ENCODE assay signal across 8 cellular contexts in the genomic region with DNA sequence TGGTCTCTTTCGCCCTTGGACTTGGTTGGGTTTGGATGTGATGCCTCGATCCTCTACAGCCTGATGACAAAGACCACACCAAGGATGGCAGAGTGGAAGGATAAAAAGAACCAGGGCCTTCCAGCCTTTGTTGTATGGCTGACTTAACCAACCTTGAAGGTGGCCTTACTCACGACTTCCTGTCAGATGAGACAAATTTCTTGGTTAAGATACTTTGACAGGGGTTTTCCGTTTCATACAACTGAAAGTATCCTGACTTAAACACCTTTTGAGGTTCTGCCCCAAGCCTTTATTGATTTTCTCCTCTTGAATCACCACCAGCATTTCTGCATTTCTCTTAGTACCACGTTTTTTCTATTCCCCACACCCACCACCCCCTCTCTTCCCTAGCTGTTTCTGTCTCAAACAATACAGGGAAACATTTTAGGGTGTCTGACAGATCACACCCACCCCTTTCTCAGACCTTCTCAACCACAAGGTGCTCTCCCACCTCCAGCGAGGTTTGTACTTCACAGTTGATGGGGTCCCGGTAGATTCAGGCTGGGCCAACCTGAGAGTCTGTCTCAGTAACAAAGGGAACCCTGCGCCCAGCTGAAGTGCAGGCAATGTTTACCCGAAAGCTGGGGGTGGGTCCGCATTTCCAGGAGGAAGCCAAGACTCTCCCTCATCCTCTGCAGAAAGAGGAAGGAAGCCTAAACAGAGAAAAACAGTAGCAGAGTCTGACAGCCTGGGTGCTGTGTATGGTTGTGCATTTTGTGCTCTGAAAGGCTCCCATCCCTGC. TPM values are rescaled to one million over a fixed set of nuclear protein-coding genes. Genes with fewer than 3 reads are reported as not detected.
DNase-seq lines count a peak whose midpoint lies in the region; ATAC-seq and TF ChIP-seq lines count a peak whose summit lies in the region.

No MANE protein-coding gene starts in this region.

- no peak for TF ChIP-seq CTCF in natural killer cell (IDR thresholded peaks at IDR 0.05)

- H3K27ac Mint-ChIP-seq in IgD-negative memory B cell (peak overlapping the region; percentile 93 to 100 (median 99)), natural killer cell (peak overlapping the region; percentile 92 to 95)

- peak overlapping the region; percentile 78 to 91 (median 84) for H3K4me3 Mint-ChIP-seq in IgD-negative memory B cell
- peak overlapping the region; percentile 61 for H3K4me3 Mint-ChIP-seq in natural killer cell

- intact Hi-C loops in natural killer cell (cut with micrococcal nuclease) = loop anchor here (2.0 to 5.0 kb wide), 3 partner anchors 43 to 899 kb away; a partner anchor contains a TSS

- H3K4me1 Mint-ChIP-seq in IgD-negative memory B cell = peaks cover 17 to 47% (median 31%) of the 10 kb centered on the region in 3 donors
- peaks cover 35 to 43% of the 10 kb centered on the region in 2 donors for H3K4me1 Mint-ChIP-seq in natural killer cell

- H3K27me3 Mint-ChIP-seq in IgD-negative memory B cell (no peaks in the 10 kb centered on the region), natural killer cell (ENCODE audit: low read depth in 2 of 2) (peaks cover 0 to 2% of the 10 kb centered on the region in 2 donors)

- H3K9me3 Mint-ChIP-seq in IgD-negative memory B cell = peaks cover 0 to 2% (median 0%) of the 10 kb centered on the region in 3 donors
- H3K9me3 Mint-ChIP-seq in natural killer cell = no peaks in the 10 kb centered on the region

- H3K36me3 Mint-ChIP-seq in IgD-negative memory B cell (peaks cover 2% of the 10 kb centered on the region), natural killer cell (no peaks in the 10 kb centered on the region)

- DNase-seq in CMK (ENCODE audit: low read depth) = peak; percentile 46
- peak; percentile 76 for DNase-seq in activated CD8-positive, alpha-beta memory T cell treated with anti-CD3 and anti-CD28 coated beads, Interleukin-2, amount 50 U/mL, for 48 hours
- DNase-seq in natural killer cell = no peak
- DNase-seq in occipital lobe (lab: John Stamatoyannopoulos, UW) = no peak
- no peak for DNase-seq in ecto neural progenitor cell (ENCODE audit: low spot score)
- no peak for DNase-seq in EL

- ATAC-seq in GM21423 (IDR thresholded peaks at IDR 0.05; ENCODE audit: unreplicated experiment) (peak; percentile 70), natural killer cell (peak; percentile 48 to 60 (median 51))

RNA-seq across cellular contexts. Expression of a gene that starts 5.0 kb away (rescaled TPM):
- 7.6 TPM for polyA plus RNA-seq in IgD-negative memory B cell
- 10 to 100 TPM in 2 of 3 donors, 1 to 10 TPM in 1; 6.8 to 13.7 (median 11.4) TPM for total RNA-seq in natural killer cell
- 90.5 TPM for total RNA-seq in occipital lobe

Comparison
In these comparisons a context has a peak if more than half of its experiments do, and no peak if none do; other contexts are left out.
1. DNase-seq: peak in CMK (single experiment) and activated CD8-positive, alpha-beta memory T cell treated with anti-CD3 and anti-CD28 coated beads, Interleukin-2, amount 50 U/mL, for 48 hours (single experiment); none in natural killer cell (single experiment), occipital lobe (single experiment), ecto neural progenitor cell (single experiment) and EL (single experiment).